ENCODE assay signal across 16 cellular contexts in the genomic region with DNA sequence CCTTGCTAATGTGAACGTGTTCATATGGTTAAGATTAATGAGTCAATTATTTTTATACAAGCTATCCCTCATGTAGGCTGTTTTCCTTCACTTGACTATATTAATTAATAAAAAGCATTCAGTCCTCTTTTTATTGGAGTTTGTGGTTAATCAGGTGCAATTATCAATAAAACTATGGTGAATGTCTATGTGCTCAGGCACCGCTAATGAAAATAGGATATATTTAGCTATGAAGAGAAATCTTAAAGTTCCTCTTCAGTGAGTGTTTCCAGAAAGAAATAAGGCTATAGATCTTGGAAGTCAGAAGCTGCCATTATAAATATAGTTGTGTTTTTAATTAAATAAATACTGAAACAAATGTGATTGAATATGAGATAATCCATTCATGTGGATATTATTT.
DNase-seq lines count a peak whose midpoint lies in the region; ATAC-seq and TF ChIP-seq lines count a peak whose summit lies in the region.
"Had no signal": no experiment of that assay in that cellular context is flagged by ENCODE, and none has a peak within 500 bp of the region (broad histone marks: within the 10 kb centered on the region; RNA-seq: fewer than 3 reads in every experiment).

No MANE protein-coding gene starts in this region.

- H3K27ac ChIP-seq in SK-N-SH (ENCODE audit: low read depth in 2 of 2, low read length in 1 of 2): peak overlapping the region in 1 of 2 experiments; percentile 75; a peak in 1 of 4 replicates
- H3K27ac ChIP-seq in IMR-90 (ENCODE audit: insufficient read depth, low read length): no peak overlapping the region; the same call in 1 of the 2 replicates
- H3K27ac ChIP-seq in H9 (ENCODE audit: insufficient read length, low read depth, low read length): no peak overlapping the region
- H3K27ac ChIP-seq in suprapubic skin: no peak overlapping the region
- H3K27ac ChIP-seq: BLaER1 treated with 17β-estradiol and CSF1 and Interleukin-3, amounts not matched to agents 10 nM and 100 nM; C4-2B had no signal

- H3K79me2 ChIP-seq in SK-N-SH (ENCODE audit: insufficient read depth) (no peaks in the 10 kb centered on the region), H9 (ENCODE audit: insufficient read depth, low read length) (no peaks in the 10 kb centered on the region)

- no peak overlapping the region for H3K4me2 ChIP-seq in SK-N-SH
- H3K4me2 ChIP-seq in IMR-90 (ENCODE audit: low read depth, low read length): no peak overlapping the region
- H3K4me2 ChIP-seq in H9 (ENCODE audit: insufficient read depth, insufficient read length, low read length): no peak overlapping the region
- H3K4me2 ChIP-seq: BLaER1 treated with 17β-estradiol and CSF1 and Interleukin-3, amounts not matched to agents 10 nM and 100 nM had no signal

- H2AK5ac ChIP-seq in IMR-90 (ENCODE audit: low read depth, low read length) (no peak overlapping the region), H9 (ENCODE audit: insufficient read length, low read length) (no peak overlapping the region)

- H3K4me3 Mint-ChIP-seq in nephron: no peak overlapping the region
- H3K4me3 Mint-ChIP-seq in H9: no peak overlapping the region
- H3K4me3 Mint-ChIP-seq: B cell; CD4-positive, alpha-beta T cell; CD8-positive, alpha-beta T cell had no signal

- H2AFZ ChIP-seq in SK-N-SH (ENCODE audit: low read depth) (no peak overlapping the region), IMR-90 (replicated peaks; ENCODE audit: low read length, poor library complexity) (no peak overlapping the region), H9 (ENCODE audit: low read length) (no peak overlapping the region)

- no peak overlapping the region for H3K4me3 ChIP-seq in SK-N-SH (ENCODE audit: low read depth in 2 of 2, low read length in 1 of 2)
- no peak overlapping the region for H3K4me3 ChIP-seq in IMR-90 (ENCODE audit: insufficient read depth, low read depth, low read length)
- H3K4me3 ChIP-seq in suprapubic skin: no peak overlapping the region
- H3K4me3 ChIP-seq: BLaER1 treated with 17β-estradiol and CSF1 and Interleukin-3, amounts not matched to agents 10 nM and 100 nM had no signal

- H3K4ac ChIP-seq in IMR-90 (ENCODE audit: low read depth, low read length) (no peak overlapping the region), H9 (ENCODE audit: low read depth, low read length) (no peak overlapping the region)

- WGBS in SK-N-SH (ENCODE audit: low lambda C conversion rate): 69% methylated on average over 2 of the region's 2 CpGs
- WGBS in IMR-90 (ENCODE audit: extremely low coverage in 2 of 2, insufficient read length in 1 of 2), 2 experiments: 80% methylated on average over 1 of the region's 2 CpGs; no CpG with 5 or more reads in 1 of the 2 experiments
- no CpG with 5 or more reads among the region's 2 CpGs for WGBS in H9 (ENCODE audit: extremely low coverage, insufficient read length, low lambda C conversion rate)
- 68% methylated on average over 2 of the region's 2 CpGs for WGBS in suprapubic skin

- TF ChIP-seq RAD21 in SK-N-SH (IDR thresholded peaks at IDR 0.05; ENCODE audit: low read length) (no peak), IMR-90 (IDR thresholded peaks at IDR 0.05; ENCODE audit: low read length) (no peak)

- H3K56ac ChIP-seq in IMR-90 (ENCODE audit: extremely low read depth, insufficient read depth, low read length) (no peak overlapping the region), H9 (ENCODE audit: insufficient read length, low read depth, low read length) (no peak overlapping the region)

- no TSS peak for BruUV-seq in IMR-90 (replicated peaks; lab: Mats Ljungman, UMichigan)

- TF ChIP-seq EP300 in SK-N-SH (IDR thresholded peaks at IDR 0.05; ENCODE audit: borderline replicate concordance in 1 of 2, low read depth in 1 of 2, low read length in 1 of 2): no peak
- TF ChIP-seq EP300 in suprapubic skin (IDR thresholded peaks at IDR 0.05): no peak

- H3K27ac Mint-ChIP-seq in nephron (peak overlapping the region in 2 of 3 experiments; percentile 54 to 67), H9 (no peak overlapping the region)
- H3K27ac Mint-ChIP-seq: B cell; CD4-positive, alpha-beta T cell; CD8-positive, alpha-beta T cell had no signal

- peaks cover 0 to 5% of the 10 kb centered on the region in 2 experiments; a peak in 2 of 4 replicates for H3K4me1 ChIP-seq in SK-N-SH (ENCODE audit: control insufficient read depth in 1 of 2, insufficient read depth in 2 of 2, low read depth in 1 of 2, low read length in 1 of 2)
- peaks cover 13% of the 10 kb centered on the region for H3K4me1 ChIP-seq in IMR-90 (ENCODE audit: control insufficient read depth, insufficient read depth, low read length)
- H3K4me1 ChIP-seq in H9 (ENCODE audit: insufficient read depth, low read length): no peaks in the 10 kb centered on the region
- no peaks in the 10 kb centered on the region for H3K4me1 ChIP-seq in suprapubic skin
- H3K4me1 ChIP-seq: BLaER1 treated with 17β-estradiol and CSF1 and Interleukin-3, amounts not matched to agents 10 nM and 100 nM; Caco-2 had no signal

- intact Hi-C loops in IMR-90 (cut with micrococcal nuclease): loop anchor here (5.0 kb wide), 1 partner anchor 55 kb away; no protein-coding TSS in a partner anchor

- no peaks in the 10 kb centered on the region for H3K9me2 ChIP-seq in SK-N-SH

- H3K36me3 Mint-ChIP-seq in nephron (ENCODE audit: low read depth): peaks cover 6% of the 10 kb centered on the region
- H3K36me3 Mint-ChIP-seq in H9 (ENCODE audit: insufficient read depth in 1 of 3, low read depth in 3 of 3): peaks cover 0 to 5% (median 0%) of the 10 kb centered on the region in 3 experiments; a peak in 4 of 7 replicates
- H3K36me3 Mint-ChIP-seq: CD8-positive, alpha-beta T cell had no signal

- H3K23ac ChIP-seq in IMR-90 (ENCODE audit: low read depth, low read length) (no peak overlapping the region), H9 (ENCODE audit: insufficient read length, low read depth, low read length) (no peak overlapping the region)

- no peak overlapping the region for H2BK5ac ChIP-seq in IMR-90 (ENCODE audit: low read depth, low read length, poor library complexity, severe bottlenecking)
- no peak overlapping the region for H2BK5ac ChIP-seq in H9 (ENCODE audit: insufficient read length, low read length)

- H3K79me1 ChIP-seq in IMR-90 (ENCODE audit: low read depth in 1 of 2, low read length in 2 of 2): no peaks in the 10 kb centered on the region
- no peaks in the 10 kb centered on the region for H3K79me1 ChIP-seq in H9 (ENCODE audit: insufficient read depth, low read depth, low read length, poor library complexity, severe bottlenecking)

- H3K14ac ChIP-seq in IMR-90 (replicated peaks; ENCODE audit: low read depth, low read length) (no peak overlapping the region), H9 (ENCODE audit: insufficient read depth, low read length) (no peak overlapping the region)

- no peaks in the 10 kb centered on the region for H3K23me2 ChIP-seq in H9 (ENCODE audit: insufficient read length, low read depth, low read length, poor library complexity, severe bottlenecking)

- POLR2A ChIA-PET in SK-N-SH (lab: Yijun Ruan, JAX) (no interaction called here), IMR-90 (lab: Charles Lee; ENCODE audit: unreplicated experiment) (no interaction called here)

- H4K8ac ChIP-seq in IMR-90 (ENCODE audit: low read depth in 2 of 2, low read length in 2 of 2) (no peak overlapping the region), H9 (replicated peaks; ENCODE audit: insufficient read length, low read depth, low read length) (no peak overlapping the region)

- H3K9ac ChIP-seq in SK-N-SH: no peak overlapping the region
- no peak overlapping the region for H3K9ac ChIP-seq in IMR-90 (ENCODE audit: low read depth, low read length)
- H3K9ac ChIP-seq in H9 (ENCODE audit: extremely low read depth, insufficient read length, low read length): no peak overlapping the region
- H3K9ac ChIP-seq: BLaER1 treated with 17β-estradiol and CSF1 and Interleukin-3, amounts not matched to agents 10 nM and 100 nM had no signal

- H4K5ac ChIP-seq in IMR-90 (ENCODE audit: low read depth, low read length) (no peak overlapping the region; the same call in 1 of the 2 replicates), H9 (ENCODE audit: insufficient read length, low read depth, low read length) (no peak overlapping the region)

- dilution Hi-C loops in IMR-90 (cut with HindIII; ENCODE audit: low sequenced_read_pairs, unreplicated experiment): no loop called here

- H3K4me1 Mint-ChIP-seq in nephron (peaks cover 38% of the 10 kb centered on the region), H9 (peaks cover 0 to 4% of the 10 kb centered on the region in 2 experiments; a peak in 1 of 4 replicates)
- H3K4me1 Mint-ChIP-seq: B cell had no signal

- in situ Hi-C loops in IMR-90 (cut with MboI; ENCODE audit: low sequenced_read_pairs): no loop called here

- no peaks in the 10 kb centered on the region for H3F3A ChIP-seq in SK-N-SH (replicated peaks; ENCODE audit: insufficient read depth)

- no peak overlapping the region for H2BK15ac ChIP-seq in IMR-90 (ENCODE audit: low read depth, low read length)
- H2BK15ac ChIP-seq in H9 (ENCODE audit: low read depth, low read length): no peak overlapping the region

- H2BK120ac ChIP-seq in IMR-90 (ENCODE audit: low read depth, low read length): peak overlapping the region; percentile 5; the same call in 1 of the 2 replicates
- no peak overlapping the region for H2BK120ac ChIP-seq in H9 (ENCODE audit: low read depth, low read length, poor library complexity, severe bottlenecking)

- no peaks in the 10 kb centered on the region for H3K27me3 ChIP-seq in SK-N-SH (ENCODE audit: insufficient read depth)
- no peaks in the 10 kb centered on the region for H3K27me3 ChIP-seq in IMR-90 (ENCODE audit: control insufficient read depth, insufficient read depth, low read length)
- H3K27me3 ChIP-seq in H9 (ENCODE audit: insufficient read depth, low read length): no peaks in the 10 kb centered on the region
- H3K27me3 ChIP-seq in suprapubic skin: no peaks in the 10 kb centered on the region
- H3K27me3 ChIP-seq: BLaER1 treated with 17β-estradiol and CSF1 and Interleukin-3, amounts not matched to agents 10 nM and 100 nM had no signal

- peaks cover 15% of the 10 kb centered on the region for H3K9me3 Mint-ChIP-seq in nephron
- H3K9me3 Mint-ChIP-seq in H9: peaks cover 3% of the 10 kb centered on the region in 2 experiments; a peak in 3 of 5 replicates
- H3K9me3 Mint-ChIP-seq: CD4-positive, alpha-beta T cell; CD8-positive, alpha-beta T cell had no signal

- TF ChIP-seq CTCF in SK-N-SH (IDR thresholded peaks at IDR 0.05) (no peak), IMR-90 (conservative IDR thresholded peaks at IDR 0.05; ENCODE audit: low read depth, low read length) (no peak), nephron (IDR thresholded peaks at IDR 0.05; ENCODE audit: unreplicated experiment in 3 of 3) (no peak), H9 (conservative IDR thresholded peaks at IDR 0.05) (no peak), suprapubic skin (IDR thresholded peaks at IDR 0.05) (no peak)

- no peak overlapping the region for H3T11ph ChIP-seq in H9 (ENCODE audit: low read length)

- H3K36me3 ChIP-seq in SK-N-SH (replicated peaks in 1 of 2; ENCODE audit: control insufficient read depth in 1 of 2, insufficient read depth in 2 of 2, low read length in 1 of 2) (no peaks in the 10 kb centered on the region), IMR-90 (ENCODE audit: control insufficient read depth, insufficient read depth, low read length) (no peaks in the 10 kb centered on the region), suprapubic skin (no peaks in the 10 kb centered on the region)
- H3K36me3 ChIP-seq: BLaER1 treated with 17β-estradiol and CSF1 and Interleukin-3, amounts not matched to agents 10 nM and 100 nM had no signal

- H2BK20ac ChIP-seq in IMR-90 (ENCODE audit: low read depth, low read length) (no peak overlapping the region), H9 (ENCODE audit: low read depth, low read length, poor library complexity, severe bottlenecking) (no peak overlapping the region)

- H4K91ac ChIP-seq in IMR-90 (ENCODE audit: insufficient read depth, low read depth, low read length): no peak overlapping the region
- no peak overlapping the region for H4K91ac ChIP-seq in H9 (ENCODE audit: insufficient read length, low read depth, low read length)

- no peak overlapping the region for H2AK9ac ChIP-seq in IMR-90 (replicated peaks; ENCODE audit: low read depth, low read length, poor library complexity)

- H3K18ac ChIP-seq in IMR-90 (ENCODE audit: low read depth, low read length) (peak overlapping the region; percentile 91; the same call in 1 of the 2 replicates), H9 (ENCODE audit: insufficient read length, low read depth, low read length) (no peak overlapping the region)

- TF ChIP-seq POLR2A in IMR-90 (IDR thresholded peaks at IDR 0.05; ENCODE audit: low read depth, low read length) (no peak), suprapubic skin (IDR thresholded peaks at IDR 0.05) (no peak)

- 0 out of 2 replicates have a peak, but pooled peaks cover 3% of the 10 kb centered on the region for H3K9me1 ChIP-seq in IMR-90 (ENCODE audit: insufficient read depth, low read length)

- H3K9me3 ChIP-seq in SK-N-SH: no peaks in the 10 kb centered on the region
- H3K9me3 ChIP-seq in IMR-90 (ENCODE audit: control insufficient read depth, insufficient read depth, low read length): peaks cover 2% of the 10 kb centered on the region
- no peaks in the 10 kb centered on the region for H3K9me3 ChIP-seq in H9 (ENCODE audit: control insufficient read depth, low read depth, low read length)
- no peaks in the 10 kb centered on the region for H3K9me3 ChIP-seq in suprapubic skin
- H3K9me3 ChIP-seq: Caco-2 had no signal

- CTCF ChIA-PET in SK-N-SH (lab: Yijun Ruan, JAX) (interaction anchor here (2.2 kb wide), 1 partner anchor 24 kb away, joined by 8 read pairs; no protein-coding TSS in a partner anchor), IMR-90 (lab: Yijun Ruan, JAX) (no interaction called here)

- H2BK12ac ChIP-seq in H9 (ENCODE audit: insufficient read length, low read depth, low read length): no peak overlapping the region

- no peaks in the 10 kb centered on the region for H4K20me1 ChIP-seq in SK-N-SH (ENCODE audit: insufficient read depth)
- H4K20me1 ChIP-seq in IMR-90 (ENCODE audit: insufficient read depth, low read length): no peaks in the 10 kb centered on the region
- no peaks in the 10 kb centered on the region for H4K20me1 ChIP-seq in H9 (ENCODE audit: control insufficient read depth, insufficient read depth, insufficient read length)
- H4K20me1 ChIP-seq: BLaER1 treated with 17β-estradiol and CSF1 and Interleukin-3, amounts not matched to agents 10 nM and 100 nM had no signal

- ATAC-seq in SK-N-SH treated with all-trans-retinoic acid at 6 μM for 48 hours (peak; percentile 58), IMR-90 (ENCODE audit: low read depth) (no peak)
- ATAC-seq: CD8-positive, alpha-beta T cell had no signal

- H3K27me3 Mint-ChIP-seq in nephron (ENCODE audit: low read depth) (peaks cover 4% of the 10 kb centered on the region), H9 (ENCODE audit: low read depth) (no peaks in the 10 kb centered on the region)
- H3K27me3 Mint-ChIP-seq: B cell; CD4-positive, alpha-beta T cell had no signal

- DNase-seq in SK-N-SH (no peak), IMR-90 (no peak), H9 (no peak), suprapubic skin (ENCODE audit: low spot score in 2 of 2) (no peak)
- DNase-seq: 8988T; AML-193; Caco-2; Calu3; CD4-positive, alpha-beta T cell; CD8-positive, alpha-beta T cell; GF-D8 had no signal

Comparison
In these comparisons a context has a peak if more than half of its experiments do, and no peak if none do; other contexts are left out.
1. H3K27ac Mint-ChIP-seq: peak in nephron (2 of 3); none in H9 (0 of 3).